Comparison of ENCODE assay signal across 8 cellular contexts in genomic region chr17:82105882-82106696, GRCh38. TPM values are rescaled to one million over a fixed set of nuclear protein-coding genes. Genes with fewer than 3 reads are reported as not detected.
DNase-seq lines count a peak whose midpoint lies in the region; ATAC-seq, FAIRE-seq and TF ChIP-seq lines count a peak whose summit lies in the region.

No MANE protein-coding gene starts in this region.

- peak overlapping the region; percentile 81 for H3K27ac ChIP-seq in CD4-positive, CD25-positive, alpha-beta regulatory T cell (ENCODE audit: insufficient read depth, low read length, poor library complexity, severe bottlenecking)
- H3K27ac ChIP-seq in cardiac muscle cell (peak overlapping the region; percentile 88), gastrocnemius medialis (peak overlapping the region; percentile 55 to 96 (median 62))

- no peaks in the 10 kb centered on the region for H3K9me3 Mint-ChIP-seq in CD4-positive, CD25-positive, alpha-beta regulatory T cell
- H3K9me3 Mint-ChIP-seq in activated T-helper 2 cell treated with anti-CD3 and anti-CD28 coated beads, Interferon-gamma antibody, Interleukin-2, Interleukin-4, amounts not matched to agents 10 μg/mL and 5 μg/mL and 100 μg/mL, durations not matched to agents 14 hours and 24 hours and 36 hours, result no peaks in the 10 kb centered on the region

- TF ChIP-seq CTCF in cardiac muscle cell (IDR thresholded peaks at IDR 0.05; ENCODE audit: low read depth, low read length) (peak; percentile 40), gastrocnemius medialis (IDR thresholded peaks at IDR 0.05 in 4 of 5, conservative IDR thresholded peaks at IDR 0.05 in 1 of 5) (peak in 1 of 5 experiments; percentile 17)

- peak overlapping the region; percentile 75 for H3K4me3 ChIP-seq in CD4-positive, CD25-positive, alpha-beta regulatory T cell (ENCODE audit: low read depth, low read length)
- no peak overlapping the region for H3K4me3 ChIP-seq in cardiac muscle cell
- peak overlapping the region in 2 of 4 donors; percentile 10 to 25 for H3K4me3 ChIP-seq in gastrocnemius medialis

- peak; percentile 99 for FAIRE-seq in GM19239 (lab: Jason Lieb, UNC)

- no peaks in the 10 kb centered on the region for H3K36me3 Mint-ChIP-seq in CD4-positive, CD25-positive, alpha-beta regulatory T cell
- peaks cover 5% of the 10 kb centered on the region for H3K36me3 Mint-ChIP-seq in activated T-helper 2 cell treated with anti-CD3 and anti-CD28 coated beads, Interferon-gamma antibody, Interleukin-2, Interleukin-4, amounts not matched to agents 10 μg/mL and 5 μg/mL and 100 μg/mL, durations not matched to agents 14 hours and 24 hours and 36 hours (ENCODE audit: low read depth)

- H3K36me3 ChIP-seq in CD4-positive, CD25-positive, alpha-beta regulatory T cell (ENCODE audit: control insufficient read depth, insufficient read depth, low read length), result no peaks in the 10 kb centered on the region
- no peaks in the 10 kb centered on the region for H3K36me3 ChIP-seq in cardiac muscle cell
- H3K36me3 ChIP-seq in gastrocnemius medialis, result no peaks in the 10 kb centered on the region

- H3K4me1 Mint-ChIP-seq in CD4-positive, CD25-positive, alpha-beta regulatory T cell, result peaks cover 0 to 45% (median 8%) of the 10 kb centered on the region in 4 donors
- H3K4me1 Mint-ChIP-seq in activated T-helper 2 cell treated with anti-CD3 and anti-CD28 coated beads, Interferon-gamma antibody, Interleukin-2, Interleukin-4, amounts not matched to agents 10 μg/mL and 5 μg/mL and 100 μg/mL, durations not matched to agents 14 hours and 24 hours and 36 hours (ENCODE audit: low read depth), result peaks cover 13% of the 10 kb centered on the region

- no peaks in the 10 kb centered on the region for H3K9me3 ChIP-seq in CD4-positive, CD25-positive, alpha-beta regulatory T cell (ENCODE audit: control insufficient read depth in 2 of 2, low read length in 2 of 2)
- H3K9me3 ChIP-seq in cardiac muscle cell (ENCODE audit: low read depth) (no peaks in the 10 kb centered on the region), gastrocnemius medialis (no peaks in the 10 kb centered on the region)

- ATAC-seq in CD4-positive, CD25-positive, alpha-beta regulatory T cell (ENCODE audit: low read depth in 2 of 2), result peak; percentile 75 to 85
- peak; percentile 1 to 19 for ATAC-seq in gastrocnemius medialis

- H3K27ac Mint-ChIP-seq in CD4-positive, CD25-positive, alpha-beta regulatory T cell, result peak overlapping the region; percentile 98
- peak overlapping the region; percentile 93 for H3K27ac Mint-ChIP-seq in activated T-helper 2 cell treated with anti-CD3 and anti-CD28 coated beads, Interferon-gamma antibody, Interleukin-2, Interleukin-4, amounts not matched to agents 10 μg/mL and 5 μg/mL and 100 μg/mL, durations not matched to agents 14 hours and 24 hours and 36 hours

- in situ Hi-C loops in gastrocnemius medialis (cut with MboI; ENCODE audit: low sequenced_read_pairs in 4 of 4), result no loop called here

- H3K27me3 ChIP-seq in CD4-positive, CD25-positive, alpha-beta regulatory T cell (ENCODE audit: control insufficient read depth, insufficient read depth, low read length), result no peaks in the 10 kb centered on the region
- no peaks in the 10 kb centered on the region for H3K27me3 ChIP-seq in cardiac muscle cell
- no peaks in the 10 kb centered on the region for H3K27me3 ChIP-seq in gastrocnemius medialis

- intact Hi-C loops in activated T-helper 2 cell treated with anti-CD3 and anti-CD28 coated beads, Interferon-gamma antibody, Interleukin-2, Interleukin-4, amounts not matched to agents 10 μg/mL and 5 μg/mL and 100 μg/mL, durations not matched to agents 14 hours and 24 hours and 36 hours (cut with micrococcal nuclease), result loop anchor here (1.0 kb wide), 1 partner anchor 8 kb away; the partner anchor contains the start of gene FASN
- intact Hi-C loops in gastrocnemius medialis (cut with DNase I; ENCODE audit: low total_unique reads), result no loop called here

- H3K27me3 Mint-ChIP-seq in CD4-positive, CD25-positive, alpha-beta regulatory T cell, result no peaks in the 10 kb centered on the region
- no peaks in the 10 kb centered on the region for H3K27me3 Mint-ChIP-seq in activated T-helper 2 cell treated with anti-CD3 and anti-CD28 coated beads, Interferon-gamma antibody, Interleukin-2, Interleukin-4, amounts not matched to agents 10 μg/mL and 5 μg/mL and 100 μg/mL, durations not matched to agents 14 hours and 24 hours and 36 hours (ENCODE audit: low read depth)

- peaks cover 30% of the 10 kb centered on the region for H3K4me1 ChIP-seq in CD4-positive, CD25-positive, alpha-beta regulatory T cell (ENCODE audit: control insufficient read depth, insufficient read depth, low read length, poor library complexity, severe bottlenecking)
- H3K4me1 ChIP-seq in cardiac muscle cell (ENCODE audit: low read depth) (peaks cover 31% of the 10 kb centered on the region), gastrocnemius medialis (peaks cover 19 to 29% of the 10 kb centered on the region in 2 donors)

- peak; percentile 45 to 86 (median 56) for DNase-seq in CD4-positive, CD25-positive, alpha-beta regulatory T cell
- DNase-seq in GM19239 (ENCODE audit: insufficient read length, low spot score) (peak; percentile 96), HK-2 (ENCODE audit: unreplicated experiment) (peak; percentile 51), RPMI7951 (ENCODE audit: low read depth) (peak; percentile 75), cardiac muscle cell (ENCODE audit: low read depth in 1 of 2, low spot score in 1 of 2) (peak; percentile 58 to 73), gastrocnemius medialis (peak in 1 of 2 donors; percentile 57), midbrain (lab: John Stamatoyannopoulos, UW) (no peak)
- peak; percentile 60 for DNase-seq in activated T-helper 2 cell treated with anti-CD3 and anti-CD28 coated beads, Interferon-gamma antibody, Interleukin-2, Interleukin-4, amounts not matched to agents 10 μg/mL and 5 μg/mL and 100 μg/mL, durations not matched to agents 14 hours and 24 hours and 36 hours (ENCODE audit: low spot score)

- TF ChIP-seq POLR2A in gastrocnemius medialis (IDR thresholded peaks at IDR 0.05), result no peak

- H3K4me3 Mint-ChIP-seq in CD4-positive, CD25-positive, alpha-beta regulatory T cell, result peak overlapping the region; percentile 88 to 95 (median 92)
- peak overlapping the region; percentile 83 for H3K4me3 Mint-ChIP-seq in activated T-helper 2 cell treated with anti-CD3 and anti-CD28 coated beads, Interferon-gamma antibody, Interleukin-2, Interleukin-4, amounts not matched to agents 10 μg/mL and 5 μg/mL and 100 μg/mL, durations not matched to agents 14 hours and 24 hours and 36 hours (ENCODE audit: low read depth)

RNA-seq across cellular contexts. Expression of gene FASN, which starts 8.1 kb away (rescaled TPM):
- total RNA-seq in CD4-positive, CD25-positive, alpha-beta regulatory T cell, result 153 TPM
- under 1 TPM; 0.23 to 0.93 (median 0.59) TPM for polyA plus RNA-seq in CD4-positive, CD25-positive, alpha-beta regulatory T cell
- total RNA-seq in RPMI7951 (2014; rRNA removed; shearing (Covaris generic)), result 26.4 and 28.7 TPM in 2 replicates
- 387 and 409 TPM in 2 replicates for total RNA-seq in activated T-helper 2 cell treated with anti-CD3 and anti-CD28 coated beads, Interferon-gamma antibody, Interleukin-2, Interleukin-4, amounts not matched to agents 10 μg/mL and 5 μg/mL and 100 μg/mL, durations not matched to agents 14 hours and 24 hours and 36 hours
- total RNA-seq in cardiac muscle cell (276 and 279 TPM in 2 replicates), gastrocnemius medialis (10 to 100 TPM; 16.3 to 34.5 (median 26.3) TPM)
- 61.8 and 85.9 TPM in 2 replicates for polyA plus RNA-seq in cardiac muscle cell

RNA-seq across cellular contexts. Expression of gene DUS1L, which starts 40.5 kb away (rescaled TPM):
- total RNA-seq in CD4-positive, CD25-positive, alpha-beta regulatory T cell, result 128 TPM
- 10 to 100 TPM; 49.3 to 91.5 (median 62.3) TPM for polyA plus RNA-seq in CD4-positive, CD25-positive, alpha-beta regulatory T cell
- 34.0 and 39.3 TPM in 2 replicates for total RNA-seq in RPMI7951 (2014; rRNA removed; shearing (Covaris generic))
- total RNA-seq in activated T-helper 2 cell treated with anti-CD3 and anti-CD28 coated beads, Interferon-gamma antibody, Interleukin-2, Interleukin-4, amounts not matched to agents 10 μg/mL and 5 μg/mL and 100 μg/mL, durations not matched to agents 14 hours and 24 hours and 36 hours, result 154 and 179 TPM in 2 replicates
- total RNA-seq in cardiac muscle cell (109 and 184 TPM in 2 replicates), gastrocnemius medialis (100 to 1,000 TPM in 2 of 4 donors, 10 to 100 TPM in 2; 54.6 to 119 (median 83.2) TPM)
- 183 and 196 TPM in 2 replicates for polyA plus RNA-seq in cardiac muscle cell

RNA-seq across cellular contexts. Expression of gene GPS1, which starts 54.4 kb away (rescaled TPM):
- total RNA-seq in CD4-positive, CD25-positive, alpha-beta regulatory T cell, result 87.5 TPM
- 100 to 1,000 TPM; 128 to 170 (median 162) TPM for polyA plus RNA-seq in CD4-positive, CD25-positive, alpha-beta regulatory T cell
- 84.0 and 94.3 TPM in 2 replicates for total RNA-seq in RPMI7951 (2014; rRNA removed; shearing (Covaris generic))
- 103 TPM in 2 replicates for total RNA-seq in activated T-helper 2 cell treated with anti-CD3 and anti-CD28 coated beads, Interferon-gamma antibody, Interleukin-2, Interleukin-4, amounts not matched to agents 10 μg/mL and 5 μg/mL and 100 μg/mL, durations not matched to agents 14 hours and 24 hours and 36 hours
- total RNA-seq in cardiac muscle cell, result 231 and 235 TPM in 2 replicates
- 223 and 257 TPM in 2 replicates for polyA plus RNA-seq in cardiac muscle cell
- total RNA-seq in gastrocnemius medialis, result 100 to 1,000 TPM; 119 to 174 (median 137) TPM

RNA-seq across cellular contexts. Expression of gene RFNG, which starts 54.5 kb away (rescaled TPM):
- 35.1 TPM for total RNA-seq in CD4-positive, CD25-positive, alpha-beta regulatory T cell
- 1 to 10 TPM; 3.2 to 5.6 (median 4.4) TPM for polyA plus RNA-seq in CD4-positive, CD25-positive, alpha-beta regulatory T cell
- total RNA-seq in RPMI7951 (2014; rRNA removed; shearing (Covaris generic)), result 12.9 and 14.3 TPM in 2 replicates
- 21.8 and 21.9 TPM in 2 replicates for total RNA-seq in activated T-helper 2 cell treated with anti-CD3 and anti-CD28 coated beads, Interferon-gamma antibody, Interleukin-2, Interleukin-4, amounts not matched to agents 10 μg/mL and 5 μg/mL and 100 μg/mL, durations not matched to agents 14 hours and 24 hours and 36 hours
- 94.6 and 104 TPM in 2 replicates for total RNA-seq in cardiac muscle cell
- polyA plus RNA-seq in cardiac muscle cell, result 91.0 and 98.3 TPM in 2 replicates
- 10 to 100 TPM; 29.6 to 64.9 (median 49.1) TPM for total RNA-seq in gastrocnemius medialis
